Comparison of ENCODE assay signal across 21 cellular contexts in the genomic region with DNA sequence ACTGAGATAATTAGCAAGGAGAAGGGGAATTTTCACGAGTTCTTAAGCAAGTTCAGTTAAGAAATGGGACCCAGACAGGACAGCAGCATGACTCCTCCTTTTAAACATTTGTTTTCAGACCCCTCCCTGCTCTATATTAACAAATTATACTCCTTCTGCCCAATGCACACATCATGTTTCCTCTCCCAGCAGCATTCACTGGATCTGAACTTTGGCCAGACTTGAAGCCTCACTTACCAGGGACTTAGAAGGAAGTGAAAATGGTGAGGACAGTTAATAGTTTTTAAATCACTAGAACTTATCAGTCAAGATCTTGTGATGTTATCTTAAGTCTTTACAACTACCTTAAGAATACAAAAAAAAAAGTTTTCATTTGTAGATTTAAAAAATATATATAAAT.
"Had no signal": no experiment of that assay in that cellular context is flagged by ENCODE, and none has a peak within 500 bp of the region (broad histone marks: within the 10 kb centered on the region; RNA-seq: fewer than 3 reads in every experiment).

No MANE protein-coding gene starts in this region.

- DNase-seq: dorsolateral prefrontal cortex; effector CD4-positive, alpha-beta T cell; gastrocnemius medialis; head of caudate nucleus; kidney; mesenchymal stem cell; mucosa of descending colon; naive B cell; pancreas; stimulated activated CD4-positive, alpha-beta T cell treated with anti-CD3 and anti-CD28 coated beads, Interleukin-2, amount 100 ng/mL, for 24 hours; stimulated activated CD4-positive, alpha-beta T cell treated with anti-CD3 and anti-CD28 coated beads, Interleukin-4, amount 100 ng/mL, for 24 hours; stimulated activated naive CD4-positive, alpha-beta T cell treated with Interleukin-2 at 50 U/mL for 16 hours; stomach; testis; upper lobe of left lung had no signal

- FAIRE-seq: colon, kidney, pancreas, urothelium cell line had no signal

- ATAC-seq: gastrocnemius medialis; left lobe of liver; mucosa of descending colon; natural killer cell treated with Interleukin-12 subunit alpha and Interleukin-12 subunit beta and Interleukin-15 and Interleukin-18, amount 100 ng/mL, for 72 hours; pancreas; sciatic nerve; stimulated activated effector memory CD8-positive, alpha-beta T cell treated with anti-CD3 and anti-CD28 coated beads, Interleukin-12 subunit alpha, Interleukin-12 subunit beta, amount 100 ng/mL, for 72 hours had no signal
